In genomic region chr4:110184124-110184790, GRCh38 we compare ENCODE assay signal across 1 cellular context.
TF ChIP-seq lines count a peak whose summit lies in the region.

No MANE protein-coding gene starts in this region.

TF ChIP-seq in IMR-90, 13 proteins besides CTCF, POLR2A, EP300 and RAD21 (continued from another document):
- TF ChIP-seq ELK1 (IDR thresholded peaks at IDR 0.05; ENCODE audit: borderline replicate concordance, low read depth, low read length) (no peak), CEBPB (IDR thresholded peaks at IDR 0.05; ENCODE audit: low read depth, low read length) (no peak)
